ENCODE assay signal across 8 cellular contexts in genomic region chr5:173144200-173145176, GRCh38. TPM values are rescaled to one million over a fixed set of nuclear protein-coding genes. Genes with fewer than 3 reads are reported as not detected.
DNase-seq lines count a peak whose midpoint lies in the region; ATAC-seq and TF ChIP-seq lines count a peak whose summit lies in the region.

TSS of gene BNIP1 (plus strand) at chr5:173144531. CDS start at chr5:173144546, 15 bp downstream.

- ATAC-seq in DND-41 (ENCODE audit: insufficient read depth, low read depth) (peak; percentile 90), GM21786 (IDR thresholded peaks at IDR 0.05; ENCODE audit: unreplicated experiment) (peak; percentile 90), esophagus mucosa (peak; percentile 100)

- H3K4me3 ChIP-seq in DND-41 (ENCODE audit: low read depth in 1 of 2, low read length in 2 of 2) (peak within 1 kb of the TSS; percentile 70 to 96; a peak in 3 of 4 replicates), Peyer's patch (peak within 1 kb of the TSS; percentile 72 to 95 (median 91)), muscle layer of colon (ENCODE audit: low read depth in 1 of 2, low read length in 2 of 2) (peak within 1 kb of the TSS; percentile 84 to 100)

- H3K79me2 ChIP-seq in DND-41 (ENCODE audit: insufficient read depth, low read length): peaks cover 12% of the 10 kb centered on the region

- H3K27me3 ChIP-seq in DND-41 (ENCODE audit: insufficient read depth, low read length, poor library complexity) (no peaks in the 10 kb centered on the region), Peyer's patch (no peaks in the 10 kb centered on the region), muscle layer of colon (ENCODE audit: control insufficient read depth in 1 of 2, insufficient read depth in 2 of 2, low read length in 2 of 2) (no peaks in the 10 kb centered on the region)

- H3K9ac ChIP-seq in DND-41 (ENCODE audit: low read depth, low read length): peak within 1 kb of the TSS; percentile 85
- H3K9ac ChIP-seq in muscle layer of colon (ENCODE audit: low read length): peak within 1 kb of the TSS; percentile 84

- peak; percentile 93 for DNase-seq in DND-41
- peak; percentile 100 for DNase-seq in Peyer's patch
- DNase-seq in activated T-cell treated with anti-CD3 and anti-CD28 coated beads, Interleukin-2, amount 50 U/mL, for 48 hours: peak; percentile 98 to 99
- DNase-seq in stimulated activated CD8-positive, alpha-beta memory T cell treated with anti-CD3 and anti-CD28 coated beads, Interleukin-7, amount 100 ng/mL, for 24 hours (ENCODE audit: low read depth): peak; percentile 97

- H2AFZ ChIP-seq in DND-41 (ENCODE audit: low read depth, low read length): peak within 1 kb of the TSS; percentile 96

- peak within 1 kb of the TSS; percentile 99 for H3K4me2 ChIP-seq in DND-41 (ENCODE audit: insufficient read depth, low read length)

- H3K36me3 ChIP-seq in DND-41 (ENCODE audit: insufficient read depth, low read length) (peaks cover 28% of the 10 kb centered on the region), KOPT-K1 (ENCODE audit: insufficient read depth, low read length) (peaks cover 20% of the 10 kb centered on the region), Peyer's patch (peaks cover 0 to 11% (median 0%) of the 10 kb centered on the region in 3 donors), muscle layer of colon (ENCODE audit: insufficient read depth, low read length) (peaks cover 13% of the 10 kb centered on the region)

- TF ChIP-seq CTCF in DND-41 (IDR thresholded peaks at IDR 0.05; ENCODE audit: borderline replicate concordance, extremely low read depth, low read length, poor library complexity, severe bottlenecking) (peak; percentile 98), Peyer's patch (IDR thresholded peaks at IDR 0.05) (peak; percentile 87 to 97 (median 93))

- H3K9me3 ChIP-seq in DND-41 (ENCODE audit: insufficient read depth, low read length, severe bottlenecking) (no peaks in the 10 kb centered on the region), KOPT-K1 (ENCODE audit: insufficient read depth, low read length, poor library complexity, severe bottlenecking) (no peaks in the 10 kb centered on the region), Peyer's patch (no peaks in the 10 kb centered on the region), muscle layer of colon (ENCODE audit: low read length) (no peaks in the 10 kb centered on the region)

- peaks cover 25% of the 10 kb centered on the region for H3K4me1 ChIP-seq in DND-41 (ENCODE audit: insufficient read depth, low read length)
- no peaks in the 10 kb centered on the region for H3K4me1 ChIP-seq in Peyer's patch
- peaks cover 12% of the 10 kb centered on the region for H3K4me1 ChIP-seq in muscle layer of colon (ENCODE audit: insufficient read depth, low read length)

- TF ChIP-seq POLR2A in Peyer's patch (IDR thresholded peaks at IDR 0.05): peak; percentile 73 to 74

- H3K27ac ChIP-seq in DND-41 (ENCODE audit: low read length) (peak within 1 kb of the TSS; percentile 90), KOPT-K1 (ENCODE audit: low read depth, low read length, poor library complexity, severe bottlenecking) (peak within 1 kb of the TSS; percentile 80), Peyer's patch (peak within 1 kb of the TSS; percentile 84 to 95 (median 93)), muscle layer of colon (ENCODE audit: low read depth, low read length) (peak within 1 kb of the TSS; percentile 67)

- no peaks in the 10 kb centered on the region for H4K20me1 ChIP-seq in DND-41 (ENCODE audit: insufficient read depth, low read length)

RNA-seq across cellular contexts. Expression of gene BNIP1, which starts in this region (rescaled TPM):
- total RNA-seq in Peyer's patch (10 to 100 TPM in 2 of 4 donors, 1 to 10 TPM in 2; 5.8 to 13.8 (median 8.8) TPM), esophagus mucosa (12.9 TPM)

Comparison
In these comparisons a context has a peak if more than half of its experiments do, and no peak if none do; other contexts are left out.
1. Peak in every context shown above with its lines: DNase-seq, ATAC-seq, H3K4me3 ChIP-seq and H3K27ac ChIP-seq.